8 cellular contexts compared by ENCODE assay signal in the genomic region with DNA sequence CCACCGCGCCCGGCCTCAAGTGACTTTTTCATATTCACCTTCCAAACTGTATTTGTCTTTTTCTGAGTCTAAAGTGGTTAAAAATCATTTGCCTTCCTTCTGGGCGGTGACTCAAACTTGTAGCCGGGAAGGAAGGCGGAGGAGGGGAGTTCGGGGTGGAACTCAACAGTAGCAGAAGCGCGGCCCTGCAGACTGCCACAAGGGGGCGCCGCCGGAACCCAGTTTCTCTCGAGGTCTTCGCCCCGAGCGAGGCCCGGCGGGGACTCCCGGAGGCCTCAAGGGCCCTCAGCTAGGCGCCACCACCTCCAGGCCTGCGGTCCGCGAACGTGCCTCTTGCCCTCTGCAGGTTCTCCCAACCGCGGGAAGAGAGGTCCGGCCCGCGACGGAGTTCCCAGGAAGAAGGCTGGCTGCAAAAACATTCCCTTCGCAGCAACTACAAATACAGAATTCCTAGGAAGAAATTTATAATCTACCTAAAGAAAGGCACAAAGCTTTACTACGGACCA. TPM values are rescaled to one million over a fixed set of nuclear protein-coding genes. Genes with fewer than 3 reads are reported as not detected.
DNase-seq lines count a peak whose midpoint lies in the region; ATAC-seq and TF ChIP-seq lines count a peak whose summit lies in the region.

No MANE protein-coding gene starts in this region.

- TF ChIP-seq CTCF in DND-41 (IDR thresholded peaks at IDR 0.05; ENCODE audit: borderline replicate concordance, extremely low read depth, low read length, poor library complexity, severe bottlenecking) = peak; percentile 65
- peak; percentile 76 to 96 (median 89) for TF ChIP-seq CTCF in heart right ventricle (IDR thresholded peaks at IDR 0.05)

- no peaks in the 10 kb centered on the region for H3K79me2 ChIP-seq in DND-41 (ENCODE audit: insufficient read depth, low read length)

- no peak overlapping the region for H3K9ac ChIP-seq in DND-41 (ENCODE audit: low read depth, low read length)

- H3K4me3 ChIP-seq in DND-41 (ENCODE audit: low read depth in 1 of 2, low read length in 2 of 2) (no peak overlapping the region), heart right ventricle (peak overlapping the region in 5 of 10 donors; percentile 4 to 31 (median 23))
- H3K4me3 ChIP-seq in Jurkat, Clone E6-1 (ENCODE audit: low read length) = no peak overlapping the region

- WGBS in heart right ventricle, 2 donors = 10 to 11% methylated on average over 32 of the region's 32 CpGs

- H3K4me1 ChIP-seq in DND-41 (ENCODE audit: insufficient read depth, low read length) (no peaks in the 10 kb centered on the region), heart right ventricle (peaks cover 0 to 10% (median 0%) of the 10 kb centered on the region in 9 donors)

- intact Hi-C loops in heart right ventricle (cut with DNase I) = loop anchor here in 5 of 10 donors (1.0 to 5.0 kb wide), 4 partner anchors 139 to 140 kb away; no protein-coding TSS in a partner anchor

- H4K20me1 ChIP-seq in DND-41 (ENCODE audit: insufficient read depth, low read length) = no peaks in the 10 kb centered on the region

- DNase-seq in DND-41 (peak; percentile 69), SW 1271 (lab: John Stamatoyannopoulos, UW) (peak; percentile 49 to 74), heart right ventricle (peak; percentile 87 to 89), renal cortical epithelial cell (ENCODE audit: low read depth) (peak; percentile 68)
- DNase-seq in Jurkat, Clone E6-1 (ENCODE audit: low read depth, low spot score) = peak; percentile 64
- peak; percentile 84 for DNase-seq in activated naive CD8-positive, alpha-beta T cell treated with anti-CD3 and anti-CD28 coated beads, Interleukin-2, amount 50 U/mL, for 16 hours (ENCODE audit: low read depth, low spot score)

- H3K36me3 ChIP-seq in DND-41 (ENCODE audit: insufficient read depth, low read length) = no peaks in the 10 kb centered on the region
- H3K36me3 ChIP-seq in heart right ventricle = no peaks in the 10 kb centered on the region

- no peak overlapping the region for H3K4me2 ChIP-seq in DND-41 (ENCODE audit: insufficient read depth, low read length)

- peaks cover 5% of the 10 kb centered on the region for H3K27me3 ChIP-seq in DND-41 (ENCODE audit: insufficient read depth, low read length, poor library complexity)
- H3K27me3 ChIP-seq in heart right ventricle = peaks cover 0 to 55% (median 32%) of the 10 kb centered on the region in 7 donors

- H3K27ac ChIP-seq in DND-41 (ENCODE audit: low read length) (no peak overlapping the region), heart right ventricle (no peak overlapping the region)

- ATAC-seq in DND-41 (ENCODE audit: insufficient read depth, low read depth) (peak; percentile 83), GM21423 (IDR thresholded peaks at IDR 0.05; ENCODE audit: unreplicated experiment) (peak; percentile 89), heart right ventricle (peak; percentile 83 to 97 (median 89)), HG02970 (IDR thresholded peaks at IDR 0.05; ENCODE audit: low FRiP score, unreplicated experiment) (no peak)

- H2AFZ ChIP-seq in DND-41 (ENCODE audit: low read depth, low read length) = no peak overlapping the region

- H3K9me3 ChIP-seq in DND-41 (ENCODE audit: insufficient read depth, low read length, severe bottlenecking) (no peaks in the 10 kb centered on the region), heart right ventricle (peaks cover 0 to 15% (median 0%) of the 10 kb centered on the region in 11 donors)

RNA-seq across cellular contexts. Expression of gene ITM2C, which starts 16.8 kb away (rescaled TPM):
- polyA plus RNA-seq in Jurkat, Clone E6-1 (2012; ENCODE audit: insufficient read depth, insufficient read length) = 120 TPM
- 10 to 100 TPM; 14.3 to 32.7 (median 23.8) TPM for total RNA-seq in heart right ventricle
- polyA plus RNA-seq in heart right ventricle = 10 to 100 TPM; 12.1 to 20.4 TPM
- 46.5 and 85.7 TPM in 2 replicates for total RNA-seq in renal cortical epithelial cell
